Comparison of ENCODE assay signal across 1 cellular context in the genomic region with DNA sequence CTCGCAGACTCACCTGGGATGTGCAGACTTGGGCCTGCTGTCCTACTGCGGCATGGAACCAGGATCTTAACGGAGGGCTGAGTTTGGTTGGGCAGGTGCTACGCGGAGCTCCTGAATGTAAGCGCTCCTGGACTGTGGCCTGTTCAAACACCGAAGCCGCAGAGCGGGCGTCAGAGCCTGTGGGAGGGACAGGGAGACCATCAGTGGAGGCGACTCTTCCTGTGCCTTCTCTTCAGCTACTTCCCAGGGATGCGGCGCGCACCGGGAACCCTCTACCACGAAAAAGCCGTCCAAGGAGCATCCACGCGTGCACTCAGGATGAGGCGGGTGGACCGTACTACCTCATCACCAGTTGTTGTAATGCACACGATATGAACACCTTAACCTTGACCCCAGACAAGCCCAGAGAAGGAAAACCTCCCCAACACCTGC.
TF ChIP-seq lines count a peak whose summit lies in the region.

No MANE protein-coding gene starts in this region.

TF ChIP-seq in HepG2, 621 proteins besides CTCF, POLR2A, EP300 and RAD21 (continued from another document and continues in another):
- TF ChIP-seq, protein P1, sequence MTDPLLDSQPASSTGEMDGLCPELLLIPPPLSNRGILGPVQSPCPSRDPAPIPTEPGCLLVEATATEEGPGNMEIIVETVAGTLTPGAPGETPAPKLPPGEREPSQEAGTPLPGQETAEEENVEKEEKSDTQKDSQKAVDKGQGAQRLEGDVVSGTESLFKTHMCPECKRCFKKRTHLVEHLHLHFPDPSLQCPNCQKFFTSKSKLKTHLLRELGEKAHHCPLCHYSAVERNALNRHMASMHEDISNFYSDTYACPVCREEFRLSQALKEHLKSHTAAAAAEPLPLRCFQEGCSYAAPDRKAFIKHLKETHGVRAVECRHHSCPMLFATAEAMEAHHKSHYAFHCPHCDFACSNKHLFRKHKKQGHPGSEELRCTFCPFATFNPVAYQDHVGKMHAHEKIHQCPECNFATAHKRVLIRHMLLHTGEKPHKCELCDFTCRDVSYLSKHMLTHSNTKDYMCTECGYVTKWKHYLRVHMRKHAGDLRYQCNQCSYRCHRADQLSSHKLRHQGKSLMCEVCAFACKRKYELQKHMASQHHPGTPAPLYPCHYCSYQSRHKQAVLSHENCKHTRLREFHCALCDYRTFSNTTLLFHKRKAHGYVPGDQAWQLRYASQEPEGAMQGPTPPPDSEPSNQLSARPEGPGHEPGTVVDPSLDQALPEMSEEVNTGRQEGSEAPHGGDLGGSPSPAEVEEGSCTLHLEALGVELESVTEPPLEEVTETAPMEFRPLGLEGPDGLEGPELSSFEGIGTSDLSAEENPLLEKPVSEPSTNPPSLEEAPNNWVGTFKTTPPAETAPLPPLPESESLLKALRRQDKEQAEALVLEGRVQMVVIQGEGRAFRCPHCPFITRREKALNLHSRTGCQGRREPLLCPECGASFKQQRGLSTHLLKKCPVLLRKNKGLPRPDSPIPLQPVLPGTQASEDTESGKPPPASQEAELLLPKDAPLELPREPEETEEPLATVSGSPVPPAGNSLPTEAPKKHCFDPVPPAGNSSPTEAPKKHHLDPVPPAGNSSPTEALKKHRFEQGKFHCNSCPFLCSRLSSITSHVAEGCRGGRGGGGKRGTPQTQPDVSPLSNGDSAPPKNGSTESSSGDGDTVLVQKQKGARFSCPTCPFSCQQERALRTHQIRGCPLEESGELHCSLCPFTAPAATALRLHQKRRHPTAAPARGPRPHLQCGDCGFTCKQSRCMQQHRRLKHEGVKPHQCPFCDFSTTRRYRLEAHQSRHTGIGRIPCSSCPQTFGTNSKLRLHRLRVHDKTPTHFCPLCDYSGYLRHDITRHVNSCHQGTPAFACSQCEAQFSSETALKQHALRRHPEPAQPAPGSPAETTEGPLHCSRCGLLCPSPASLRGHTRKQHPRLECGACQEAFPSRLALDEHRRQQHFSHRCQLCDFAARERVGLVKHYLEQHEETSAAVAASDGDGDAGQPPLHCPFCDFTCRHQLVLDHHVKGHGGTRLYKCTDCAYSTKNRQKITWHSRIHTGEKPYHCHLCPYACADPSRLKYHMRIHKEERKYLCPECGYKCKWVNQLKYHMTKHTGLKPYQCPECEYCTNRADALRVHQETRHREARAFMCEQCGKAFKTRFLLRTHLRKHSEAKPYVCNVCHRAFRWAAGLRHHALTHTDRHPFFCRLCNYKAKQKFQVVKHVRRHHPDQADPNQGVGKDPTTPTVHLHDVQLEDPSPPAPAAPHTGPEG (CRISPR knock-in tag; IDR thresholded peaks at IDR 0.05), result no peak
- TF ChIP-seq ZNF382 (CRISPR knock-in tag; IDR thresholded peaks at IDR 0.05; ENCODE audit: borderline replicate concordance), result no peak
- TF ChIP-seq ZNF335 (CRISPR knock-in tag; IDR thresholded peaks at IDR 0.05), result no peak
- no peak for TF ChIP-seq KLF9 (CRISPR knock-in tag; IDR thresholded peaks at IDR 0.05; ENCODE audit: low read depth)
- TF ChIP-seq, protein P2, sequence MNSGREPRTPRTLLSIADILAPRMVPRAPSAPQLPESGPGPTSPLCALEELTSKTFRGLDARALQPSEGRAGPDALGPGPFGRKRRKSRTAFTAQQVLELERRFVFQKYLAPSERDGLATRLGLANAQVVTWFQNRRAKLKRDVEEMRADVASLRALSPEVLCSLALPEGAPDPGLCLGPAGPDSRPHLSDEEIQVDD (CRISPR knock-in tag; IDR thresholded peaks at IDR 0.05; ENCODE audit: borderline replicate concordance), result no peak
- TF ChIP-seq, protein P3, sequence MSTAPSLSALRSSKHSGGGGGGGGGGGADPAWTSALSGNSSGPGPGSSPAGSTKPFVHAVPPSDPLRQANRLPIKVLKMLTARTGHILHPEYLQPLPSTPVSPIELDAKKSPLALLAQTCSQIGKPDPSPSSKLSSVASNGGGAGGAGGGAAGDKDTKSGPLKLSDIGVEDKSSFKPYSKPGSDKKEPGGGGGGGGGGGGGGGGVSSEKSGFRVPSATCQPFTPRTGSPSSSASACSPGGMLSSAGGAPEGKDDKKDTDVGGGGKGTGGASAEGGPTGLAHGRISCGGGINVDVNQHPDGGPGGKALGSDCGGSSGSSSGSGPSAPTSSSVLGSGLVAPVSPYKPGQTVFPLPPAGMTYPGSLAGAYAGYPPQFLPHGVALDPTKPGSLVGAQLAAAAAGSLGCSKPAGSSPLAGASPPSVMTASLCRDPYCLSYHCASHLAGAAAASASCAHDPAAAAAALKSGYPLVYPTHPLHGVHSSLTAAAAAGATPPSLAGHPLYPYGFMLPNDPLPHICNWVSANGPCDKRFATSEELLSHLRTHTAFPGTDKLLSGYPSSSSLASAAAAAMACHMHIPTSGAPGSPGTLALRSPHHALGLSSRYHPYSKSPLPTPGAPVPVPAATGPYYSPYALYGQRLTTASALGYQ (CRISPR knock-in tag; IDR thresholded peaks at IDR 0.05), result no peak
- TF ChIP-seq MYC (CRISPR knock-in tag; IDR thresholded peaks at IDR 0.05; ENCODE audit: borderline replicate concordance), result peak; percentile 56; the same call in 1 of the 2 replicates
- TF ChIP-seq EZH2 (conservative IDR thresholded peaks at IDR 0.05; ENCODE audit: low read depth, low read length), result no peak
- TF ChIP-seq, protein P4, sequence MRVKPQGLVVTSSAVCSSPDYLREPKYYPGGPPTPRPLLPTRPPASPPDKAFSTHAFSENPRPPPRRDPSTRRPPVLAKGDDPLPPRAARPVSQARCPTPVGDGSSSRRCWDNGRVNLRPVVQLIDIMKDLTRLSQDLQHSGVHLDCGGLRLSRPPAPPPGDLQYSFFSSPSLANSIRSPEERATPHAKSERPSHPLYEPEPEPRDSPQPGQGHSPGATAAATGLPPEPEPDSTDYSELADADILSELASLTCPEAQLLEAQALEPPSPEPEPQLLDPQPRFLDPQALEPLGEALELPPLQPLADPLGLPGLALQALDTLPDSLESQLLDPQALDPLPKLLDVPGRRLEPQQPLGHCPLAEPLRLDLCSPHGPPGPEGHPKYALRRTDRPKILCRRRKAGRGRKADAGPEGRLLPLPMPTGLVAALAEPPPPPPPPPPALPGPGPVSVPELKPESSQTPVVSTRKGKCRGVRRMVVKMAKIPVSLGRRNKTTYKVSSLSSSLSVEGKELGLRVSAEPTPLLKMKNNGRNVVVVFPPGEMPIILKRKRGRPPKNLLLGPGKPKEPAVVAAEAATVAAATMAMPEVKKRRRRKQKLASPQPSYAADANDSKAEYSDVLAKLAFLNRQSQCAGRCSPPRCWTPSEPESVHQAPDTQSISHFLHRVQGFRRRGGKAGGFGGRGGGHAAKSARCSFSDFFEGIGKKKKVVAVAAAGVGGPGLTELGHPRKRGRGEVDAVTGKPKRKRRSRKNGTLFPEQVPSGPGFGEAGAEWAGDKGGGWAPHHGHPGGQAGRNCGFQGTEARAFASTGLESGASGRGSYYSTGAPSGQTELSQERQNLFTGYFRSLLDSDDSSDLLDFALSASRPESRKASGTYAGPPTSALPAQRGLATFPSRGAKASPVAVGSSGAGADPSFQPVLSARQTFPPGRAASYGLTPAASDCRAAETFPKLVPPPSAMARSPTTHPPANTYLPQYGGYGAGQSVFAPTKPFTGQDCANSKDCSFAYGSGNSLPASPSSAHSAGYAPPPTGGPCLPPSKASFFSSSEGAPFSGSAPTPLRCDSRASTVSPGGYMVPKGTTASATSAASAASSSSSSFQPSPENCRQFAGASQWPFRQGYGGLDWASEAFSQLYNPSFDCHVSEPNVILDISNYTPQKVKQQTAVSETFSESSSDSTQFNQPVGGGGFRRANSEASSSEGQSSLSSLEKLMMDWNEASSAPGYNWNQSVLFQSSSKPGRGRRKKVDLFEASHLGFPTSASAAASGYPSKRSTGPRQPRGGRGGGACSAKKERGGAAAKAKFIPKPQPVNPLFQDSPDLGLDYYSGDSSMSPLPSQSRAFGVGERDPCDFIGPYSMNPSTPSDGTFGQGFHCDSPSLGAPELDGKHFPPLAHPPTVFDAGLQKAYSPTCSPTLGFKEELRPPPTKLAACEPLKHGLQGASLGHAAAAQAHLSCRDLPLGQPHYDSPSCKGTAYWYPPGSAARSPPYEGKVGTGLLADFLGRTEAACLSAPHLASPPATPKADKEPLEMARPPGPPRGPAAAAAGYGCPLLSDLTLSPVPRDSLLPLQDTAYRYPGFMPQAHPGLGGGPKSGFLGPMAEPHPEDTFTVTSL (CRISPR knock-in tag; IDR thresholded peaks at IDR 0.05; ENCODE audit: borderline replicate concordance), result no peak
- TF ChIP-seq IKZF4 (CRISPR knock-in tag; IDR thresholded peaks at IDR 0.05; ENCODE audit: borderline replicate concordance, low read depth, not compliant biosample characterization), result no peak
- TF ChIP-seq REPIN1 (CRISPR knock-in tag; IDR thresholded peaks at IDR 0.05; ENCODE audit: borderline replicate concordance, low read depth), result no peak
- TF ChIP-seq ZNF160 (CRISPR knock-in tag; IDR thresholded peaks at IDR 0.05), result no peak
- no peak for TF ChIP-seq CEBPG (CRISPR knock-in tag; IDR thresholded peaks at IDR 0.05)
- TF ChIP-seq ZNF460 (CRISPR knock-in tag; IDR thresholded peaks at IDR 0.05; ENCODE audit: borderline replicate concordance), result no peak
- TF ChIP-seq ZNF263 (CRISPR knock-in tag; IDR thresholded peaks at IDR 0.05), result peak; percentile 39; the same call in 1 of the 2 replicates
- TF ChIP-seq, protein P5, sequence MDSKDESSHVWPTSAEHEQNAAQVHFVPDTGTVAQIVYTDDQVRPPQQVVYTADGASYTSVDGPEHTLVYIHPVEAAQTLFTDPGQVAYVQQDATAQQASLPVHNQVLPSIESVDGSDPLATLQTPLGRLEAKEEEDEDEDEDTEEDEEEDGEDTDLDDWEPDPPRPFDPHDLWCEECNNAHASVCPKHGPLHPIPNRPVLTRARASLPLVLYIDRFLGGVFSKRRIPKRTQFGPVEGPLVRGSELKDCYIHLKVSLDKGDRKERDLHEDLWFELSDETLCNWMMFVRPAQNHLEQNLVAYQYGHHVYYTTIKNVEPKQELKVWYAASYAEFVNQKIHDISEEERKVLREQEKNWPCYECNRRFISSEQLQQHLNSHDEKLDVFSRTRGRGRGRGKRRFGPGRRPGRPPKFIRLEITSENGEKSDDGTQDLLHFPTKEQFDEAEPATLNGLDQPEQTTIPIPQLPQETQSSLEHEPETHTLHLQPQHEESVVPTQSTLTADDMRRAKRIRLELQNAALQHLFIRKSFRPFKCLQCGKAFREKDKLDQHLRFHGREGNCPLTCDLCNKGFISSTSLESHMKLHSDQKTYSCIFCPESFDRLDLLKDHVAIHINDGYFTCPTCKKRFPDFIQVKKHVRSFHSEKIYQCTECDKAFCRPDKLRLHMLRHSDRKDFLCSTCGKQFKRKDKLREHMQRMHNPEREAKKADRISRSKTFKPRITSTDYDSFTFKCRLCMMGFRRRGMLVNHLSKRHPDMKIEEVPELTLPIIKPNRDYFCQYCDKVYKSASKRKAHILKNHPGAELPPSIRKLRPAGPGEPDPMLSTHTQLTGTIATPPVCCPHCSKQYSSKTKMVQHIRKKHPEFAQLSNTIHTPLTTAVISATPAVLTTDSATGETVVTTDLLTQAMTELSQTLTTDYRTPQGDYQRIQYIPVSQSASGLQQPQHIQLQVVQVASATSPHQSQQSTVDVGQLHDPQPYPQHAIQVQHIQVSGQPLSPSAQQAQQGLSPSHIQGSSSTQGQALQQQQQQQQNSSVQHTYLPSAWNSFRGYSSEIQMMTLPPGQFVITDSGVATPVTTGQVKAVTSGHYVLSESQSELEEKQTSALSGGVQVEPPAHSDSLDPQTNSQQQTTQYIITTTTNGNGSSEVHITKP (CRISPR knock-in tag; IDR thresholded peaks at IDR 0.05; ENCODE audit: low read depth), result no peak
- TF ChIP-seq CCAR2 (optimal IDR thresholded peaks at IDR 0.05; ENCODE audit: low read depth, low read length), result no peak
- no peak for TF ChIP-seq ERF (CRISPR knock-in tag; IDR thresholded peaks at IDR 0.05)
- 0 out of 2 replicates have a peak, but pooled peaks have one; percentile 22 for TF ChIP-seq ZSCAN25 (CRISPR knock-in tag; IDR thresholded peaks at IDR 0.05)
- TF ChIP-seq NKX3-1 (CRISPR knock-in tag; IDR thresholded peaks at IDR 0.05), result no peak
- TF ChIP-seq, protein P6, sequence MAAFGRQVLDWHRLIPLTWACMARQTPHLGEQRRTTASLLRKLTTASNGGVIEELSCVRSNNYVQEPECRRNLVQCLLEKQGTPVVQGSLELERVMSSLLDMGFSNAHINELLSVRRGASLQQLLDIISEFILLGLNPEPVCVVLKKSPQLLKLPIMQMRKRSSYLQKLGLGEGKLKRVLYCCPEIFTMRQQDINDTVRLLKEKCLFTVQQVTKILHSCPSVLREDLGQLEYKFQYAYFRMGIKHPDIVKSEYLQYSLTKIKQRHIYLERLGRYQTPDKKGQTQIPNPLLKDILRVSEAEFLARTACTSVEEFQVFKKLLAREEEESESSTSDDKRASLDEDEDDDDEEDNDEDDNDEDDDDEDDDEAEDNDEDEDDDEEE (CRISPR knock-in tag; IDR thresholded peaks at IDR 0.05), result 0 out of 2 replicates have a peak, but pooled peaks have one; percentile 39
- no peak; the same call in 1 of the 2 replicates for TF ChIP-seq ZNF430 (CRISPR knock-in tag; IDR thresholded peaks at IDR 0.05)
- TF ChIP-seq, protein P7, sequence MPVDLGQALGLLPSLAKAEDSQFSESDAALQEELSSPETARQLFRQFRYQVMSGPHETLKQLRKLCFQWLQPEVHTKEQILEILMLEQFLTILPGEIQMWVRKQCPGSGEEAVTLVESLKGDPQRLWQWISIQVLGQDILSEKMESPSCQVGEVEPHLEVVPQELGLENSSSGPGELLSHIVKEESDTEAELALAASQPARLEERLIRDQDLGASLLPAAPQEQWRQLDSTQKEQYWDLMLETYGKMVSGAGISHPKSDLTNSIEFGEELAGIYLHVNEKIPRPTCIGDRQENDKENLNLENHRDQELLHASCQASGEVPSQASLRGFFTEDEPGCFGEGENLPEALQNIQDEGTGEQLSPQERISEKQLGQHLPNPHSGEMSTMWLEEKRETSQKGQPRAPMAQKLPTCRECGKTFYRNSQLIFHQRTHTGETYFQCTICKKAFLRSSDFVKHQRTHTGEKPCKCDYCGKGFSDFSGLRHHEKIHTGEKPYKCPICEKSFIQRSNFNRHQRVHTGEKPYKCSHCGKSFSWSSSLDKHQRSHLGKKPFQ (CRISPR knock-in tag; IDR thresholded peaks at IDR 0.05; ENCODE audit: insufficient replicate concordance), result no peak
- TF ChIP-seq THAP11 (CRISPR knock-in tag; IDR thresholded peaks at IDR 0.05), result 0 out of 2 replicates have a peak, but pooled peaks have one; percentile 34
- TF ChIP-seq ZNF274 (CRISPR knock-in tag; IDR thresholded peaks at IDR 0.05), result no peak; the same call in 1 of the 2 replicates
- 0 out of 2 replicates have a peak, but pooled peaks have one; percentile 30 for TF ChIP-seq KAT7 (CRISPR knock-in tag; IDR thresholded peaks at IDR 0.05; ENCODE audit: borderline replicate concordance)
- TF ChIP-seq ZNF644 (CRISPR knock-in tag; IDR thresholded peaks at IDR 0.05; ENCODE audit: low read depth), result no peak
- no peak for TF ChIP-seq RARG (CRISPR knock-in tag; IDR thresholded peaks at IDR 0.05; ENCODE audit: low read depth)
- no peak for TF ChIP-seq NCOR1 (IDR thresholded peaks at IDR 0.05; ENCODE audit: borderline replicate concordance, low read length)
- TF ChIP-seq ZNF652 (CRISPR knock-in tag; IDR thresholded peaks at IDR 0.05; ENCODE audit: borderline replicate concordance, low read depth), result no peak
